Comparison of ENCODE assay signal across 11 cellular contexts in the genomic region with DNA sequence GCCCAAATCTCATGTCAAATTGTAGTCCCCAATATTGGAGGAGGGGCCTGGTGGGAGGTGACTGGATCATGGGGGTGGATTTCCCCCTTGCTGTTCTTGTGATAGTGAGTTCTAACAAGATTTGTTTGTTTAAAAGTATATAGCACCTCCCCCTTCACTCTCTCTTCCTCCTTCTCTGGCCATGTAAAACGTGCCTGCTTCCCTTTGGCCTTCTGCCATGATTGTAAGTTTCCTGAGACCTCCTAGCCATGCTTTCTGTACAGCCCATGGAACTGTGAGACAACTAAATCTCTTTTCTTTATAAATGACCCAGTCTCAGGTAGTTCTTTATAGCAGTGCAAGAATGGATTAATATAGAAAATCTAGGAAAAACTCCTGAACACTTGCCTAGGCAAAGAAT.
"Had no signal": no experiment of that assay in that cellular context is flagged by ENCODE, and none has a peak within 500 bp of the region (broad histone marks: within the 10 kb centered on the region; RNA-seq: fewer than 3 reads in every experiment).

No MANE protein-coding gene starts in this region.

- H3K4me2 ChIP-seq: GM23338 had no signal

- FAIRE-seq: H1, H54 had no signal

- H2AFZ ChIP-seq: GM23248, GM23338 had no signal

- H3K4me3 Mint-ChIP-seq: GM23338, H9, HFFc6 had no signal

- H3K27ac ChIP-seq: GM23248 had no signal

- H3K4me3 ChIP-seq: GM23248, GM23338, HAP-1 had no signal

- ATAC-seq: GM23338, HCT116 had no signal

- H3K9ac ChIP-seq: GM23248 had no signal

- H3K36me3 ChIP-seq: HAP-1 had no signal

- DNase-seq: GM23248, GOT3, H7, H9, HCEC 1CT, HFFc6 had no signal

- H3K27ac Mint-ChIP-seq: GM23338, H9, HFFc6 had no signal
